ENCODE assay signal across 20 cellular contexts in the genomic region with DNA sequence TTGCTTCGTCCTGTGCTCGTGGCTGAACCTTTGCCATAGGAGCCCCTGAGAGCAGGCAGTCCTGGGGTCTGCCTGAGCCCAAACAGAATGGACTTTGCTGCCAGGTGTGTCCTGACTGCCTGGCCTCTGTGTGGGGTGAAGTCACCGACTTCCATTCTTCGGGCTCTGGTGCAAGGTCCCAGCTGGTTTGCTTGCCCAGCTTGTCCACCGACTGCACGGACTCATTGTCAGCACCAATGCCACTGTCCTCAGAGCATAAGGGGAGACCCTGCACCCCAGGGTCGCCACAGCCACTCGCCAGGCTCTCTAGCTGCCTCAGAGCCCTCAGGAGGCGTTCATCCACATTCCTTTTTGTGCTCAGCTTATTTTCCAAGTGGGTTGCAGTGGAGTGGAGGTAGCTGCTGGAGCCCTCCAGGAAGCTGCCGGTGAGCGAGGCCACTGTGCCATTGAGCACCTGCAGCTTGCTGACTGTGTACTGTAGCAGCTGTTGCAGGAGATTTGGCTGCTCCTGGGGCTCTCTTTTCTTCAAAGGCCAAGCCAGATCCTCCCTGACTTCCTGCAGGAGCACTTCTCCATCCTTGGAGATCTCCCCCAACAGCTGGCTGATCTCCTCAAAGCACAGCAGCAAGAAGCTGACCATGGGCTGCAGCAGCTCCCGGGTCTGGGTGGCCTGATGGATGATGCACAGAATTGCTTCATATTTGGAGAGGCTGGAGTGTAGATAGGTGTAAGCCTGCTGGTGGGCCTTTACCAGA. TPM values are rescaled to one million over a fixed set of nuclear protein-coding genes. Genes with fewer than 3 reads are reported as not detected.
DNase-seq lines count a peak whose midpoint lies in the region; ATAC-seq, FAIRE-seq and TF ChIP-seq lines count a peak whose summit lies in the region.
"Had no signal": no experiment of that assay in that cellular context is flagged by ENCODE, and none has a peak within 500 bp of the region (broad histone marks: within the 10 kb centered on the region; RNA-seq: fewer than 3 reads in every experiment).

No MANE protein-coding gene starts in this region.

- H3K4me3 Mint-ChIP-seq in brain, result no peak overlapping the region
- no peak overlapping the region for H3K4me3 Mint-ChIP-seq in osteocyte (ENCODE audit: unreplicated experiment)
- H3K4me3 Mint-ChIP-seq: CD4-positive, alpha-beta T cell; H9 had no signal

- peak; percentile 24 for DNase-seq in NCI-H82 (lab: John Stamatoyannopoulos, UW)
- DNase-seq in NCI-H82 treated with DMSO at 0.1 percent for 48 hours (lab: John Stamatoyannopoulos, UW; ENCODE audit: unreplicated experiment), result no peak
- no peak for DNase-seq in right cardiac atrium
- DNase-seq in left cardiac atrium, result no peak
- DNase-seq in urothelium cell line (ENCODE audit: low spot score), result no peak
- no peak for DNase-seq in osteocyte (ENCODE audit: extremely low spot score, unreplicated experiment)
- no peak for DNase-seq in activated naive CD4-positive, alpha-beta T cell treated with anti-CD3 and anti-CD28 coated beads, Interleukin-2, amount 50 U/mL, for 16 hours
- DNase-seq: 8988T; AML-193; C1 segment of cervical spinal cord; Calu3; CD4-positive, alpha-beta T cell; DMS 273 treated with DMSO at 0.1 percent for 48 hours; EL; GOT3; H9 had no signal

- H3K36me3 Mint-ChIP-seq in brain (no peaks in the 10 kb centered on the region), osteocyte (ENCODE audit: unreplicated experiment) (no peaks in the 10 kb centered on the region)

- H3K4me1 Mint-ChIP-seq in brain (peaks cover 77% of the 10 kb centered on the region), osteocyte (ENCODE audit: unreplicated experiment) (no peaks in the 10 kb centered on the region)

- H3K4me3 ChIP-seq in right cardiac atrium (ENCODE audit: low read length), result no peak overlapping the region

- intact Hi-C loops in right cardiac atrium (cut with DNase I) (no loop called here), left cardiac atrium (cut with DNase I) (no loop called here)

- no peaks in the 10 kb centered on the region for H3K9me3 ChIP-seq in right cardiac atrium (ENCODE audit: control insufficient read depth, low read length)

- TF ChIP-seq CTCF in brain (conservative IDR thresholded peaks at IDR 0.05) (no peak), osteocyte (IDR thresholded peaks at IDR 0.05) (no peak)

- H3K9me3 Mint-ChIP-seq in brain (peaks cover 0 to 8% (median 0%) of the 10 kb centered on the region in 5 experiments), osteocyte (ENCODE audit: unreplicated experiment) (no peaks in the 10 kb centered on the region)
- H3K9me3 Mint-ChIP-seq: H9 had no signal

- H3K27ac ChIP-seq in right cardiac atrium (ENCODE audit: low read length), result peak overlapping the region; percentile 72

- FAIRE-seq in urothelium cell line (lab: Jason Lieb, UNC), result peak; percentile 48
- FAIRE-seq: G401.6, GM12891 had no signal

- no peaks in the 10 kb centered on the region for H3K4me1 ChIP-seq in right cardiac atrium (ENCODE audit: control insufficient read depth, insufficient read depth, low read length)

- H3K27me3 Mint-ChIP-seq in brain, result peaks cover 3% of the 10 kb centered on the region
- peaks cover 10% of the 10 kb centered on the region for H3K27me3 Mint-ChIP-seq in osteocyte (ENCODE audit: unreplicated experiment)
- H3K27me3 Mint-ChIP-seq: CD4-positive, alpha-beta T cell had no signal

- H3K27ac Mint-ChIP-seq in brain (peak overlapping the region in 3 of 5 experiments; percentile 61 to 92 (median 88)), osteocyte (ENCODE audit: unreplicated experiment) (no peak overlapping the region)
- H3K27ac Mint-ChIP-seq: CD4-positive, alpha-beta T cell; H9 had no signal

- ATAC-seq in right cardiac atrium (no peak), left cardiac atrium (no peak)

- 87% methylated on average over 12 of the region's 12 CpGs for WGBS in right cardiac atrium

- H3K27me3 ChIP-seq in right cardiac atrium (ENCODE audit: control insufficient read depth, insufficient read depth), result no peaks in the 10 kb centered on the region

RNA-seq across cellular contexts. Expression of a gene that starts 1.2 kb away (rescaled TPM):
- total RNA-seq in right cardiac atrium, result 1 to 10 TPM in 3 of 4 donors, under 1 TPM in 1; 0.47 to 5.3 (median 2.4) TPM
- 1.1 TPM for polyA plus RNA-seq in right cardiac atrium
- total RNA-seq in left cardiac atrium, result 1 to 10 TPM in 1 of 2 donors, under 1 TPM in 1; 0.58 to 1.0 TPM
- not detected for polyA plus RNA-seq in brain (ENCODE audit: insufficient read depth, low read depth, low replicate concordance)
- not detected in 2 replicates for total RNA-seq in osteocyte
- total RNA-seq: Calu3; CD4-positive, alpha-beta T cell; H9; HT-29 had no signal

RNA-seq across cellular contexts. Expression of a gene that starts 42.1 kb away (rescaled TPM):
- total RNA-seq in right cardiac atrium (10 to 100 TPM; 61.4 to 82.7 (median 74.4) TPM), left cardiac atrium (10 to 100 TPM; 45.1 to 63.1 TPM), osteocyte (22.1 and 24.6 TPM in 2 replicates)
- polyA plus RNA-seq in right cardiac atrium (27.9 TPM), brain (ENCODE audit: insufficient read depth, low read depth, low replicate concordance) (5.4 TPM)
